ENCODE assay signal across 20 cellular contexts in genomic region chr2:159720676-159721075, GRCh38.
"Had no signal": no experiment of that assay in that cellular context is flagged by ENCODE, and none has a peak within 500 bp of the region (broad histone marks: within the 10 kb centered on the region; RNA-seq: fewer than 3 reads in every experiment).

No MANE protein-coding gene starts in this region.

- H3K27me3 Mint-ChIP-seq: activated B cell treated with CpG ODN at 0.5 μM for 24 hours; activated CD4-positive, alpha-beta memory T cell treated with anti-CD3 and anti-CD28 coated beads, Interleukin-2, amount 10 ng/mL, durations not matched to agents 7 days and 5 days; activated naive CD4-positive, alpha-beta T cell treated with anti-CD3 and anti-CD28 coated beads, Interleukin-2, amount 10 ng/mL, durations not matched to agents 7 days and 5 days had no signal

- H3K27ac Mint-ChIP-seq: activated B cell treated with CpG ODN at 0.5 μM for 24 hours; activated naive CD4-positive, alpha-beta T cell treated with anti-CD3 and anti-CD28 coated beads, Interleukin-2, amount 10 ng/mL, durations not matched to agents 7 days and 5 days had no signal

- DNase-seq: activated B cell treated with CpG ODN at 0.5 μM for 24 hours; activated CD4-positive, alpha-beta memory T cell treated with anti-CD3 and anti-CD28 coated beads, Interleukin-2, amount 10 ng/mL, durations not matched to agents 7 days and 5 days; activated CD4-positive, alpha-beta T cell treated with anti-CD3 and anti-CD28 coated beads for 4 hours; activated naive CD4-positive, alpha-beta T cell treated with anti-CD3 and anti-CD28 coated beads, Interleukin-2, amount 10 ng/mL, durations not matched to agents 7 days and 5 days; activated T-cell treated with anti-CD3 and anti-CD28 coated beads, Interleukin-2, amount 50 U/mL, for 4 hours; adrenal gland; cerebellar nuclear complex; cortex of kidney; effector CD4-positive, alpha-beta T cell; heart right ventricle; kidney glomerular epithelial cell; left ventricle myocardium inferior; nucleus accumbens; retina; stimulated activated CD4-positive, alpha-beta T cell treated with anti-CD3 and anti-CD28 coated beads, Interleukin-12 subunit alpha, Interleukin-12 subunit beta, amount 100 ng/mL, for 4 hours; stimulated activated CD4-positive, alpha-beta T cell treated with anti-CD3 and anti-CD28 coated beads, Interleukin-1b, Interleukin-23, amount 100 ng/mL, for 48 hours; stimulated activated naive CD4-positive, alpha-beta T cell treated with Interleukin-2 at 50 U/mL for 16 hours; SW 1271; uterus had no signal

- ATAC-seq: activated T-cell treated with anti-CD3 and anti-CD28 coated beads, Interleukin-2, amount 50 U/mL, for 4 hours; esophagus mucosa; heart right ventricle had no signal

- H3K9me3 Mint-ChIP-seq: activated B cell treated with CpG ODN at 0.5 μM for 24 hours; activated T-cell treated with anti-CD3 and anti-CD28 coated beads, Interleukin-2, amount 50 U/mL, for 4 hours had no signal

- H3K4me3 Mint-ChIP-seq: activated B cell treated with CpG ODN at 0.5 μM for 24 hours; activated CD4-positive, alpha-beta memory T cell treated with anti-CD3 and anti-CD28 coated beads, Interleukin-2, amount 10 ng/mL, durations not matched to agents 7 days and 5 days; activated naive CD4-positive, alpha-beta T cell treated with anti-CD3 and anti-CD28 coated beads, Interleukin-2, amount 10 ng/mL, durations not matched to agents 7 days and 5 days; activated T-cell treated with anti-CD3 and anti-CD28 coated beads, Interleukin-2, amount 50 U/mL, for 4 hours had no signal
